ENCODE assay signal across 12 cellular contexts in genomic region chr17:39677072-39677471, GRCh38. TPM values are rescaled to one million over a fixed set of nuclear protein-coding genes. Genes with fewer than 3 reads are reported as not detected.
DNase-seq lines count a peak whose midpoint lies in the region; ATAC-seq, FAIRE-seq and TF ChIP-seq lines count a peak whose summit lies in the region.
"Had no signal": no experiment of that assay in that cellular context is flagged by ENCODE, and none has a peak within 500 bp of the region (broad histone marks: within the 10 kb centered on the region; RNA-seq: fewer than 3 reads in every experiment).

No MANE protein-coding gene starts in this region.

- no peak for TF ChIP-seq CTCF in lower lobe of right lung (IDR thresholded peaks at IDR 0.05)

- peaks cover 46% of the 10 kb centered on the region for H3K4me1 ChIP-seq in lower lobe of right lung
- H3K4me1 ChIP-seq: SJSA1 had no signal

- DNase-seq in GM12891 (ENCODE audit: insufficient read length, low spot score) (no peak), lower lobe of right lung (no peak), NCI-H2081 treated with DMSO at 0.1 percent for 48 hours (lab: John Stamatoyannopoulos, UW) (no peak), GM12892 (ENCODE audit: insufficient read length) (no peak), Ammon's horn (ENCODE audit: low spot score) (no peak)
- DNase-seq in activated CD8-positive, alpha-beta T cell treated with anti-CD3 and anti-CD28 coated beads, Interleukin-2, amount 10 ng/mL, durations not matched to agents 7 days and 5 days = no peak
- DNase-seq: GDM1, mesendoderm had no signal

- peaks cover 12% of the 10 kb centered on the region for H3K36me3 Mint-ChIP-seq in activated CD8-positive, alpha-beta T cell treated with anti-CD3 and anti-CD28 coated beads, Interleukin-2, amount 10 ng/mL, durations not matched to agents 7 days and 5 days (ENCODE audit: low read depth)

- no peaks in the 10 kb centered on the region for H3K9me3 ChIP-seq in lower lobe of right lung
- H3K9me3 ChIP-seq: SJSA1 had no signal

- H3K27ac ChIP-seq in lower lobe of right lung (peak overlapping the region; percentile 56), temporal lobe (ENCODE audit: low read depth, low read length) (peak overlapping the region; percentile 54)
- H3K27ac ChIP-seq: SJSA1 had no signal

- POLR2A ChIA-PET in activated CD8-positive, alpha-beta T cell treated with anti-CD3 and anti-CD28 coated beads, Interleukin-2, amount 10 ng/mL, durations not matched to agents 7 days and 5 days (lab: Charles Lee) = interaction anchor here (2.0 to 4.9 kb wide), 2 partner anchors 9 to 11 kb away, joined by 7 to 32 read pairs; partner anchors contain the start of genes PGAP3 and PNMT

- peak overlapping the region; percentile 87 for H3K27ac Mint-ChIP-seq in activated CD8-positive, alpha-beta T cell treated with anti-CD3 and anti-CD28 coated beads, Interleukin-2, amount 10 ng/mL, durations not matched to agents 7 days and 5 days

- no peak overlapping the region for H3K4me3 ChIP-seq in lower lobe of right lung
- H3K4me3 ChIP-seq: SJSA1 had no signal

- intact Hi-C loops in lower lobe of right lung (cut with DNase I) = no loop called here

- no peaks in the 10 kb centered on the region for H3K27me3 ChIP-seq in lower lobe of right lung (ENCODE audit: low read depth)
- H3K27me3 ChIP-seq: SJSA1 had no signal

- ATAC-seq in activated CD8-positive, alpha-beta T cell treated with anti-CD3 and anti-CD28 coated beads, Interleukin-2, amount 10 ng/mL, durations not matched to agents 7 days and 5 days = no peak
- ATAC-seq in lower lobe of right lung = no peak

- H3K4me1 Mint-ChIP-seq in activated CD8-positive, alpha-beta T cell treated with anti-CD3 and anti-CD28 coated beads, Interleukin-2, amount 10 ng/mL, durations not matched to agents 7 days and 5 days (ENCODE audit: low read depth) = peaks cover 59% of the 10 kb centered on the region

- CTCF ChIA-PET in activated CD8-positive, alpha-beta T cell treated with anti-CD3 and anti-CD28 coated beads, Interleukin-2, amount 10 ng/mL, durations not matched to agents 7 days and 5 days (lab: Charles Lee) = interaction anchor here (1.8 to 13.7 kb wide), 4 partner anchors 8 to 55 kb away, joined by 6 to 195 read pairs (median 12); partner anchors contain the start of genes MIEN1 and PNMT

- TF ChIP-seq POLR2A in GM12891 (IDR thresholded peaks at IDR 0.05; ENCODE audit: low read depth, low read length) = no peak
- TF ChIP-seq POLR2A in GM12892 (IDR thresholded peaks at IDR 0.05; ENCODE audit: low read depth, low read length) = no peak

- H3K27me3 Mint-ChIP-seq in activated CD8-positive, alpha-beta T cell treated with anti-CD3 and anti-CD28 coated beads, Interleukin-2, amount 10 ng/mL, durations not matched to agents 7 days and 5 days (ENCODE audit: low read depth) = no peaks in the 10 kb centered on the region

- H3K36me3 ChIP-seq in lower lobe of right lung = peaks cover 8% of the 10 kb centered on the region

- peak; percentile 33 for FAIRE-seq in GM12891 (lab: Jason Lieb, UNC)
- FAIRE-seq in GM12892 (lab: Jason Lieb, UNC) = no peak
- FAIRE-seq: H1 had no signal

- H3K9me3 Mint-ChIP-seq in activated CD8-positive, alpha-beta T cell treated with anti-CD3 and anti-CD28 coated beads, Interleukin-2, amount 10 ng/mL, durations not matched to agents 7 days and 5 days (ENCODE audit: insufficient read depth) = no peaks in the 10 kb centered on the region

- H3K4me3 Mint-ChIP-seq in activated CD8-positive, alpha-beta T cell treated with anti-CD3 and anti-CD28 coated beads, Interleukin-2, amount 10 ng/mL, durations not matched to agents 7 days and 5 days = no peak overlapping the region

TF ChIP-seq in GM12891, 5 proteins besides CTCF, POLR2A, EP300 and RAD21:
- TF ChIP-seq POU2F2 (IDR thresholded peaks at IDR 0.05; ENCODE audit: low read depth, low read length) (no peak), SPI1 (IDR thresholded peaks at IDR 0.05; ENCODE audit: low read depth, low read length) (no peak)
TF ChIP-seq in GM12891: peak in this region for 0.

RNA-seq across cellular contexts. Expression of gene PNMT, which starts 8.8 kb away (rescaled TPM):
- polyA plus RNA-seq in GM12891 (2012; ENCODE audit: low read depth, missing spikeins) = not detected
- total RNA-seq in activated CD8-positive, alpha-beta T cell treated with anti-CD3 and anti-CD28 coated beads, Interleukin-2, amount 10 ng/mL, durations not matched to agents 7 days and 5 days = not detected
- total RNA-seq in lower lobe of right lung (3.9 TPM), temporal lobe (2.0 TPM)
- not detected for polyA plus RNA-seq in GM12892 (2012; ENCODE audit: missing spikeins)
- total RNA-seq: SJSA1, urinary bladder had no signal

RNA-seq across cellular contexts. Expression of gene PGAP3, which starts 10.8 kb away (rescaled TPM):
- 6.9 TPM for polyA plus RNA-seq in GM12891 (2012; ENCODE audit: low read depth, missing spikeins)
- 10 to 100 TPM; 12.3 to 14.7 TPM for total RNA-seq in activated CD8-positive, alpha-beta T cell treated with anti-CD3 and anti-CD28 coated beads, Interleukin-2, amount 10 ng/mL, durations not matched to agents 7 days and 5 days
- total RNA-seq in lower lobe of right lung (20.7 TPM), temporal lobe (7.9 TPM)
- 5.9 TPM for polyA plus RNA-seq in GM12892 (2012; ENCODE audit: missing spikeins)

RNA-seq across cellular contexts. Expression of gene TCAP, which starts 11.9 kb away (rescaled TPM):
- 0.53 TPM for polyA plus RNA-seq in GM12891 (2012; ENCODE audit: low read depth, missing spikeins)
- 1 to 10 TPM; 1.3 to 1.8 TPM for total RNA-seq in activated CD8-positive, alpha-beta T cell treated with anti-CD3 and anti-CD28 coated beads, Interleukin-2, amount 10 ng/mL, durations not matched to agents 7 days and 5 days
- total RNA-seq in lower lobe of right lung = 3.7 TPM
- total RNA-seq in temporal lobe = 1.5 TPM
- 0.19 TPM for polyA plus RNA-seq in GM12892 (2012; ENCODE audit: missing spikeins)

RNA-seq across cellular contexts. Expression of gene ERBB2, which starts 22.8 kb away (rescaled TPM):
- polyA plus RNA-seq in GM12891 (2012; ENCODE audit: low read depth, missing spikeins) = 2.8 TPM
- total RNA-seq in activated CD8-positive, alpha-beta T cell treated with anti-CD3 and anti-CD28 coated beads, Interleukin-2, amount 10 ng/mL, durations not matched to agents 7 days and 5 days = 1 to 10 TPM; 2.1 to 3.0 TPM
- total RNA-seq in lower lobe of right lung = 96.1 TPM
- total RNA-seq in temporal lobe = 12.8 TPM
- 5.9 TPM for polyA plus RNA-seq in GM12892 (2012; ENCODE audit: missing spikeins)

RNA-seq across cellular contexts. Expression of gene STARD3, which starts 40.1 kb away (rescaled TPM):
- polyA plus RNA-seq in GM12891 (2012; ENCODE audit: low read depth, missing spikeins) = 28.1 TPM
- 10 to 100 TPM; 69.0 to 72.1 TPM for total RNA-seq in activated CD8-positive, alpha-beta T cell treated with anti-CD3 and anti-CD28 coated beads, Interleukin-2, amount 10 ng/mL, durations not matched to agents 7 days and 5 days
- total RNA-seq in lower lobe of right lung (76.6 TPM), temporal lobe (19.9 TPM)
- 14.4 TPM for polyA plus RNA-seq in GM12892 (2012; ENCODE audit: missing spikeins)
